In genomic region chr7:80830584-80831319, GRCh38 we compare ENCODE assay signal across 15 cellular contexts.
DNase-seq lines count a peak whose midpoint lies in the region; ATAC-seq, FAIRE-seq and TF ChIP-seq lines count a peak whose summit lies in the region.
"Had no signal": no experiment of that assay in that cellular context is flagged by ENCODE, and none has a peak within 500 bp of the region (broad histone marks: within the 10 kb centered on the region; RNA-seq: fewer than 3 reads in every experiment).

No MANE protein-coding gene starts in this region.

- no peak for FAIRE-seq in urothelium cell line (lab: Jason Lieb, UNC)
- FAIRE-seq: GM19239 had no signal

- DNase-seq in NCI-H82 (lab: John Stamatoyannopoulos, UW): peak; percentile 22
- no peak for DNase-seq in NCI-H82 treated with DMSO at 0.1 percent for 48 hours (lab: John Stamatoyannopoulos, UW; ENCODE audit: unreplicated experiment)
- no peak for DNase-seq in left colon
- peak; percentile 27 for DNase-seq in urothelium cell line (ENCODE audit: low spot score)
- DNase-seq in tibial artery: no peak
- no peak for DNase-seq in NCI-H1436 treated with DMSO at 0.1 percent for 48 hours (lab: John Stamatoyannopoulos, UW)
- DNase-seq: head of caudate nucleus; naive thymus-derived CD4-positive, alpha-beta T cell; retina; stimulated activated CD4-positive, alpha-beta T cell treated with anti-CD3 and anti-CD28 coated beads, Interleukin-4, amount 100 ng/mL, for 4 hours; T-cell had no signal

- peaks cover 2% of the 10 kb centered on the region for H3K27me3 Mint-ChIP-seq in brain
- H3K27me3 Mint-ChIP-seq: naive thymus-derived CD4-positive, alpha-beta T cell; T-cell had no signal

- no peaks in the 10 kb centered on the region for H3K36me3 Mint-ChIP-seq in brain
- H3K36me3 Mint-ChIP-seq: naive thymus-derived CD4-positive, alpha-beta T cell; T-cell had no signal

- H3K4me3 Mint-ChIP-seq in brain: peak overlapping the region in 1 of 5 experiments; percentile 18
- H3K4me3 Mint-ChIP-seq: naive thymus-derived CD4-positive, alpha-beta T cell; T-cell had no signal

- TF ChIP-seq CTCF in brain (conservative IDR thresholded peaks at IDR 0.05): no peak
- no peak for TF ChIP-seq CTCF in tibial artery (IDR thresholded peaks at IDR 0.05)

- no peaks in the 10 kb centered on the region for H3K9me3 Mint-ChIP-seq in brain

- no peaks in the 10 kb centered on the region for H3K36me3 ChIP-seq in tibial artery
- H3K36me3 ChIP-seq: cardiac muscle cell had no signal

- H3K27me3 ChIP-seq in tibial artery: no peaks in the 10 kb centered on the region
- H3K27me3 ChIP-seq: cardiac muscle cell had no signal

- intact Hi-C loops in left colon (cut with DNase I, micrococcal nuclease) (no loop called here), tibial artery (cut with DNase I; ENCODE audit: low total_unique reads) (no loop called here)

- no peaks in the 10 kb centered on the region for H3K9me3 ChIP-seq in tibial artery

- ATAC-seq in left colon (peak; percentile 58), GM21576 (IDR thresholded peaks at IDR 0.05; ENCODE audit: unreplicated experiment) (no peak)
- ATAC-seq: naive thymus-derived CD4-positive, alpha-beta T cell; T-cell had no signal

- peaks cover 0 to 23% (median 11%) of the 10 kb centered on the region in 4 donors for H3K4me1 ChIP-seq in tibial artery

- no peak overlapping the region for H3K4me3 ChIP-seq in tibial artery
- H3K4me3 ChIP-seq: cardiac muscle cell had no signal

- peaks cover 53% of the 10 kb centered on the region for H3K4me1 Mint-ChIP-seq in brain
- H3K4me1 Mint-ChIP-seq: naive thymus-derived CD4-positive, alpha-beta T cell; T-cell had no signal

- peak overlapping the region in 3 of 5 experiments; percentile 6 to 42 (median 10) for H3K27ac Mint-ChIP-seq in brain
- H3K27ac Mint-ChIP-seq: naive thymus-derived CD4-positive, alpha-beta T cell; T-cell had no signal

- H3K27ac ChIP-seq in tibial artery: no peak overlapping the region
- H3K27ac ChIP-seq: cardiac muscle cell had no signal

Comparison
In these comparisons a context has a peak if more than half of its experiments do, and no peak if none do; other contexts are left out.
1. DNase-seq: peak in NCI-H82 (single experiment) and urothelium cell line (single experiment); none in NCI-H82 treated with DMSO at 0.1 percent for 48 hours (single experiment), left colon (0 of 2), tibial artery (0 of 2) and NCI-H1436 treated with DMSO at 0.1 percent for 48 hours (single experiment).